8 cellular contexts compared by ENCODE assay signal in genomic region chr6:11317885-11318771, GRCh38.
DNase-seq lines count a peak whose midpoint lies in the region; ATAC-seq and TF ChIP-seq lines count a peak whose summit lies in the region.

No MANE protein-coding gene starts in this region.

- H3K36me3 Mint-ChIP-seq in activated CD4-positive, alpha-beta memory T cell treated with anti-CD3 and anti-CD28 coated beads for 36 hours = peaks cover 34% of the 10 kb centered on the region
- peaks cover 36 to 50% of the 10 kb centered on the region in 2 donors for H3K36me3 Mint-ChIP-seq in stimulated activated naive B cell treated with anti-CD40 and anti-IgM and Interleukin-4, amounts not matched to agents 10 μg/mL and 1 μg/mL and 100 μg/mL, for 72 hours

- no peak overlapping the region for H4K91ac ChIP-seq in IMR-90 (ENCODE audit: insufficient read depth, low read depth, low read length)

- TF ChIP-seq POLR2A in IMR-90 (IDR thresholded peaks at IDR 0.05; ENCODE audit: low read depth, low read length) = no peak

- peaks cover 63% of the 10 kb centered on the region for H3K4me1 Mint-ChIP-seq in activated CD4-positive, alpha-beta memory T cell treated with anti-CD3 and anti-CD28 coated beads for 36 hours (ENCODE audit: low read depth)
- peaks cover 33 to 38% of the 10 kb centered on the region in 2 donors for H3K4me1 Mint-ChIP-seq in stimulated activated naive B cell treated with anti-CD40 and anti-IgM and Interleukin-4, amounts not matched to agents 10 μg/mL and 1 μg/mL and 100 μg/mL, for 72 hours

- H3K9me3 Mint-ChIP-seq in activated CD4-positive, alpha-beta memory T cell treated with anti-CD3 and anti-CD28 coated beads for 36 hours = no peaks in the 10 kb centered on the region
- peaks cover 3 to 4% of the 10 kb centered on the region in 2 donors for H3K9me3 Mint-ChIP-seq in stimulated activated naive B cell treated with anti-CD40 and anti-IgM and Interleukin-4, amounts not matched to agents 10 μg/mL and 1 μg/mL and 100 μg/mL, for 72 hours

- H4K20me1 ChIP-seq in IMR-90 (ENCODE audit: insufficient read depth, low read length) (no peaks in the 10 kb centered on the region), neural cell (ENCODE audit: insufficient read depth) (no peaks in the 10 kb centered on the region)

- H3K27me3 ChIP-seq in IMR-90 (ENCODE audit: control insufficient read depth, insufficient read depth, low read length) = no peaks in the 10 kb centered on the region
- no peaks in the 10 kb centered on the region for H3K27me3 ChIP-seq in neural cell (ENCODE audit: insufficient read depth, low read depth, low read length)

- intact Hi-C loops in IMR-90 (cut with micrococcal nuclease) = loop anchor here (5.0 kb wide), 3 partner anchors 46 to 109 kb away; partner anchors contain the start of gene NEDD9
- intact Hi-C loops in activated CD4-positive, alpha-beta memory T cell treated with anti-CD3 and anti-CD28 coated beads for 36 hours (cut with micrococcal nuclease) = loop anchor here (1.0 kb wide), 11 partner anchors 27 to 480 kb away; partner anchors contain the start of genes MAK and NEDD9

- peaks cover 10% of the 10 kb centered on the region for H3K4me1 ChIP-seq in IMR-90 (ENCODE audit: control insufficient read depth, insufficient read depth, low read length)

- H2BK15ac ChIP-seq in IMR-90 (ENCODE audit: low read depth, low read length) = peak overlapping the region; percentile 16; the same call in 2 of the 3 replicates

- CTCF ChIA-PET in IMR-90 (lab: Yijun Ruan, JAX) = interaction anchor here (0.7 to 0.9 kb wide), 2 partner anchors 109 to 157 kb away, joined by 4 read pairs; no protein-coding TSS in a partner anchor
- CTCF ChIA-PET in activated CD4-positive, alpha-beta memory T cell treated with anti-CD3 and anti-CD28 coated beads for 36 hours (lab: Charles Lee) = interaction anchor here (0.6 to 1.6 kb wide), 10 partner anchors 25 to 177 kb away, joined by 3 to 7 read pairs (median 3); partner anchors contain the start of gene NEDD9

- no peak overlapping the region for H4K5ac ChIP-seq in IMR-90 (ENCODE audit: low read depth, low read length)

- H3K9me3 ChIP-seq in IMR-90 (ENCODE audit: control insufficient read depth, insufficient read depth, low read length) (no peaks in the 10 kb centered on the region), neural cell (ENCODE audit: low read length) (no peaks in the 10 kb centered on the region)

- no peaks in the 10 kb centered on the region for H3K27me3 Mint-ChIP-seq in activated CD4-positive, alpha-beta memory T cell treated with anti-CD3 and anti-CD28 coated beads for 36 hours
- no peaks in the 10 kb centered on the region for H3K27me3 Mint-ChIP-seq in stimulated activated naive B cell treated with anti-CD40 and anti-IgM and Interleukin-4, amounts not matched to agents 10 μg/mL and 1 μg/mL and 100 μg/mL, for 72 hours

- H2BK120ac ChIP-seq in IMR-90 (ENCODE audit: low read depth, low read length) = peak overlapping the region; percentile 75

- 83% methylated on average over 1 of the region's 11 CpGs; no CpG with 5 or more reads in 1 of the 2 experiments for whole genome bisulfite sequencing in IMR-90 (ENCODE audit: extremely low coverage in 2 of 2, insufficient read length in 1 of 2), 2 experiments

- TF ChIP-seq CTCF in IMR-90 (conservative IDR thresholded peaks at IDR 0.05; ENCODE audit: low read depth, low read length) = no peak
- no peak for TF ChIP-seq CTCF in epithelial cell of esophagus (IDR thresholded peaks at IDR 0.05; ENCODE audit: insufficient read depth, low read depth, low read length, missing control alignments)
- TF ChIP-seq CTCF in neural cell (IDR thresholded peaks at IDR 0.05; ENCODE audit: poor library complexity, severe bottlenecking) = no peak

- H3K56ac ChIP-seq in IMR-90 (ENCODE audit: extremely low read depth, insufficient read depth, low read length) = no peak overlapping the region

- H3K36me3 ChIP-seq in IMR-90 (ENCODE audit: control insufficient read depth, insufficient read depth, low read length) (no peaks in the 10 kb centered on the region), neural cell (ENCODE audit: insufficient read depth, low read length) (no peaks in the 10 kb centered on the region)

- H3K27ac ChIP-seq in IMR-90 (ENCODE audit: insufficient read depth, low read length) (peak overlapping the region; percentile 25; the same call in 1 of the 2 replicates), neural cell (ENCODE audit: low read length) (no peak overlapping the region)

- peak overlapping the region; percentile 92 for H3K27ac Mint-ChIP-seq in activated CD4-positive, alpha-beta memory T cell treated with anti-CD3 and anti-CD28 coated beads for 36 hours
- H3K27ac Mint-ChIP-seq in stimulated activated naive B cell treated with anti-CD40 and anti-IgM and Interleukin-4, amounts not matched to agents 10 μg/mL and 1 μg/mL and 100 μg/mL, for 72 hours = peak overlapping the region; percentile 14

- H3K23ac ChIP-seq in IMR-90 (ENCODE audit: low read depth, low read length) = no peak overlapping the region

- no peak overlapping the region; the same call in 1 of the 2 replicates for H3K18ac ChIP-seq in IMR-90 (ENCODE audit: low read depth, low read length)

- POLR2A ChIA-PET in IMR-90 (lab: Charles Lee; ENCODE audit: unreplicated experiment) = interaction anchor here (0.7 kb wide), 1 partner anchor 87 kb away, joined by 3 read pairs; no protein-coding TSS in a partner anchor
- POLR2A ChIA-PET in activated CD4-positive, alpha-beta memory T cell treated with anti-CD3 and anti-CD28 coated beads for 36 hours (lab: Charles Lee) = interaction anchor here (0.8 to 1.5 kb wide), 11 partner anchors 12 to 142 kb away, joined by 3 to 14 read pairs (median 3); partner anchors contain the start of gene NEDD9

- no peaks in the 10 kb centered on the region for H3K9me2 ChIP-seq in neural cell (ENCODE audit: insufficient read depth, low read length)

- H3K4me2 ChIP-seq in IMR-90 (ENCODE audit: low read depth, low read length) (peak overlapping the region; percentile 24), neural cell (ENCODE audit: low read length) (no peak overlapping the region)

- 0 out of 2 replicates have a peak overlapping the region, but pooled peaks have one; percentile 56 for H3K14ac ChIP-seq in IMR-90 (replicated peaks; ENCODE audit: low read depth, low read length)

- dilution Hi-C loops in IMR-90 (cut with HindIII; ENCODE audit: low sequenced_read_pairs, unreplicated experiment) = no loop called here

- H3K4ac ChIP-seq in IMR-90 (ENCODE audit: low read depth, low read length) = peak overlapping the region; percentile 65

- H2BK20ac ChIP-seq in IMR-90 (ENCODE audit: low read depth, low read length) = 0 out of 2 replicates have a peak overlapping the region, but pooled peaks have one; percentile 2

- H3F3A ChIP-seq in neural cell (ENCODE audit: insufficient read depth, low read length, poor library complexity, severe bottlenecking) = no peaks in the 10 kb centered on the region

- peak overlapping the region; percentile 14 for H2BK5ac ChIP-seq in IMR-90 (ENCODE audit: low read depth, low read length, poor library complexity, severe bottlenecking)

- in situ Hi-C loops in ACHN (cut with HindIII; ENCODE audit: low pct_ligation_motif_present, low pct_unique_long_range_greater_than_20kb, low sequenced_read_pairs) = no loop called here
- in situ Hi-C loops in IMR-90 (cut with MboI; ENCODE audit: low sequenced_read_pairs) = no loop called here

- BruUV-seq in IMR-90 (replicated peaks; lab: Mats Ljungman, UMichigan) = no TSS peak

- H3K79me1 ChIP-seq in IMR-90 (ENCODE audit: low read depth in 1 of 2, low read length in 2 of 2) = 0 out of 4 replicates have a peak, but pooled peaks cover 0 to 6% of the 10 kb centered on the region in 2 experiments

- H3K4me3 ChIP-seq in IMR-90 (ENCODE audit: insufficient read depth, low read depth, low read length) = no peak overlapping the region
- H3K4me3 ChIP-seq in epithelial cell of esophagus (ENCODE audit: low read length) = no peak overlapping the region
- H3K4me3 ChIP-seq in neural cell (ENCODE audit: low read length) = no peak overlapping the region

- no peaks in the 10 kb centered on the region for H3K79me2 ChIP-seq in neural cell (replicated peaks; ENCODE audit: insufficient read depth, low read length)

- TF ChIP-seq RAD21 in IMR-90 (IDR thresholded peaks at IDR 0.05; ENCODE audit: low read length) (peak; percentile 26; the same call in 1 of the 2 replicates), neural cell (conservative IDR thresholded peaks at IDR 0.05) (no peak)

- H3K9me1 ChIP-seq in IMR-90 (ENCODE audit: insufficient read depth, low read length) = peaks cover 19% of the 10 kb centered on the region

- ATAC-seq in GM19397 (IDR thresholded peaks at IDR 0.05; ENCODE audit: unreplicated experiment) (peak; percentile 60), IMR-90 (ENCODE audit: low read depth) (peak; percentile 91)
- peak; percentile 54 to 74 for ATAC-seq in stimulated activated naive B cell treated with anti-CD40 and anti-IgM and Interleukin-4, amounts not matched to agents 10 μg/mL and 1 μg/mL and 100 μg/mL, for 72 hours (replicated peaks)

- DNase-seq in ACHN (peak; percentile 31), IMR-90 (peak; percentile 98), epithelial cell of esophagus (ENCODE audit: low read depth) (peak; percentile 99), NCI-H128 (lab: John Stamatoyannopoulos, UW; ENCODE audit: unreplicated experiment) (no peak)
- peak; percentile 88 for DNase-seq in activated CD4-positive, alpha-beta memory T cell treated with anti-CD3 and anti-CD28 coated beads for 36 hours
- DNase-seq in stimulated activated naive B cell treated with anti-CD40 and anti-IgM and Interleukin-4, amounts not matched to agents 10 μg/mL and 1 μg/mL and 100 μg/mL, for 72 hours = no peak

- no peak overlapping the region for H4K8ac ChIP-seq in IMR-90 (ENCODE audit: low read depth in 2 of 2, low read length in 2 of 2)

- H2AFZ ChIP-seq in IMR-90 (replicated peaks; ENCODE audit: low read length, poor library complexity) (peak overlapping the region; percentile 67), neural cell (ENCODE audit: low read depth, low read length) (no peak overlapping the region)

- H3K9ac ChIP-seq in IMR-90 (ENCODE audit: low read depth, low read length) (no peak overlapping the region), neural cell (ENCODE audit: low read length) (no peak overlapping the region)

- TF ChIP-seq EP300 in neural cell (conservative IDR thresholded peaks at IDR 0.05; ENCODE audit: poor library complexity, severe bottlenecking) = no peak

- peak overlapping the region; percentile 70; the same call in 1 of the 2 replicates for H2AK5ac ChIP-seq in IMR-90 (ENCODE audit: low read depth, low read length)

- peak overlapping the region; percentile 14 for H3K4me3 Mint-ChIP-seq in activated CD4-positive, alpha-beta memory T cell treated with anti-CD3 and anti-CD28 coated beads for 36 hours
- no peak overlapping the region for H3K4me3 Mint-ChIP-seq in stimulated activated naive B cell treated with anti-CD40 and anti-IgM and Interleukin-4, amounts not matched to agents 10 μg/mL and 1 μg/mL and 100 μg/mL, for 72 hours

- peak overlapping the region; percentile 55 for H2AK9ac ChIP-seq in IMR-90 (replicated peaks; ENCODE audit: low read depth, low read length, poor library complexity)

TF ChIP-seq in IMR-90, 13 proteins besides CTCF, POLR2A, EP300 and RAD21 (continues in another document):
- peak; percentile 59; the same call in 1 of the 2 replicates for TF ChIP-seq BHLHE40 (IDR thresholded peaks at IDR 0.05; ENCODE audit: low read depth, low read length)

TF ChIP-seq in neural cell, 6 proteins besides CTCF, POLR2A, EP300 and RAD21 (continues in another document):
- no peak for TF ChIP-seq SMC3 (conservative IDR thresholded peaks at IDR 0.05; ENCODE audit: poor library complexity)
- TF ChIP-seq MXI1 (conservative IDR thresholded peaks at IDR 0.05; ENCODE audit: poor library complexity, severe bottlenecking) = no peak

Comparison
In these comparisons a context has a peak if more than half of its experiments do, and no peak if none do; other contexts are left out.
1. DNase-seq: peak in ACHN (single experiment), IMR-90 (single experiment), activated CD4-positive, alpha-beta memory T cell treated with anti-CD3 and anti-CD28 coated beads for 36 hours (single experiment) and epithelial cell of esophagus (single experiment); none in stimulated activated naive B cell treated with anti-CD40 and anti-IgM and Interleukin-4, amounts not matched to agents 10 μg/mL and 1 μg/mL and 100 μg/mL, for 72 hours (single experiment) and NCI-H128 (single experiment).
2. Peak in every context shown above with its lines, with median percentiles within 50 percentile points of each other: ATAC-seq.